Comparison of ENCODE assay signal across 17 cellular contexts in genomic region chr20:57448764-57449354, GRCh38.
"Had no signal": no experiment of that assay in that cellular context is flagged by ENCODE, and none has a peak within 500 bp of the region (broad histone marks: within the 10 kb centered on the region; RNA-seq: fewer than 3 reads in every experiment).

No MANE protein-coding gene starts in this region.

- H3K9me3 ChIP-seq: adrenal gland, left lung had no signal

- DNase-seq: activated CD4-positive, alpha-beta T cell treated with anti-CD3 and anti-CD28 coated beads, Interleukin-2, amount 50 U/mL, for 1 hour; activated naive CD4-positive, alpha-beta T cell treated with anti-CD3 and anti-CD28 coated beads, Interleukin-2, amount 50 U/mL, for 16 hours; activated T-cell treated with anti-CD3 and anti-CD28 coated beads for 4 hours; adrenal gland; hypothalamus; kidney; left lung; mammary epithelial cell; nucleus accumbens; small intestine; stimulated activated CD4-positive, alpha-beta T cell treated with anti-CD3 and anti-CD28 coated beads, Interleukin-4, amount 100 ng/mL, for 24 hours; stimulated activated naive CD8-positive, alpha-beta T cell treated with anti-CD3 and anti-CD28 coated beads, Interleukin-15, Interleukin-2, amounts not matched to agents 100 U/mL and 50 U/mL, for 24 hours; trophoblast cell had no signal

- H3K4me1 ChIP-seq: adrenal gland had no signal

- H3K9me3 Mint-ChIP-seq: activated T-helper 17 cell treated with anti-CD3 and anti-CD28 coated beads, Interleukin-2, amount 50 U/mL, for 72 hours had no signal

- H3K27me3 ChIP-seq: adrenal gland, right atrium auricular region had no signal

- H3K4me3 ChIP-seq: adrenal gland, left lung, right atrium auricular region had no signal

- H3K27ac ChIP-seq: adrenal gland had no signal

- H3K27ac Mint-ChIP-seq: activated T-helper 17 cell treated with anti-CD3 and anti-CD28 coated beads, Interleukin-2, amount 50 U/mL, for 72 hours had no signal

- H3K4me3 Mint-ChIP-seq: activated T-helper 17 cell treated with anti-CD3 and anti-CD28 coated beads, Interleukin-2, amount 50 U/mL, for 72 hours had no signal

- ATAC-seq: activated CD4-positive, CD25-positive, alpha-beta regulatory T cell treated with anti-CD3 and anti-CD28 coated beads, Interleukin-2, amount 50 U/mL, for 24 hours; activated T-helper 17 cell treated with anti-CD3 and anti-CD28 coated beads, Interleukin-2, amount 50 U/mL, for 72 hours; left lung; SK-N-SH treated with all-trans-retinoic acid at 6 μM for 48 hours; stimulated activated naive CD8-positive, alpha-beta T cell treated with anti-CD3 and anti-CD28 coated beads, Interleukin-15, Interleukin-2, amounts not matched to agents 100 U/mL and 50 U/mL, for 24 hours had no signal

- H3K27me3 Mint-ChIP-seq: activated T-helper 17 cell treated with anti-CD3 and anti-CD28 coated beads, Interleukin-2, amount 50 U/mL, for 72 hours had no signal

- H3K36me3 ChIP-seq: adrenal gland, left lung, right atrium auricular region had no signal
